In genomic region chr4:126583509-126583908, GRCh38 we compare ENCODE assay signal across 11 cellular contexts.
DNase-seq lines count a peak whose midpoint lies in the region; FAIRE-seq and TF ChIP-seq lines count a peak whose summit lies in the region.
"Had no signal": no experiment of that assay in that cellular context is flagged by ENCODE, and none has a peak within 500 bp of the region (broad histone marks: within the 10 kb centered on the region; RNA-seq: fewer than 3 reads in every experiment).

No MANE protein-coding gene starts in this region.

- no peaks in the 10 kb centered on the region for H3K79me2 ChIP-seq in osteoblast (ENCODE audit: insufficient read depth, low read length)

- no peak overlapping the region for H3K4me2 ChIP-seq in osteoblast (ENCODE audit: insufficient read depth, low read length)

- no peak overlapping the region for H3K27ac ChIP-seq in osteoblast (ENCODE audit: low read depth, low read length)
- H3K27ac ChIP-seq in uterus = no peak overlapping the region

- DNase-seq in NCI-H2171 treated with DMSO at 0.1 percent for 48 hours (lab: John Stamatoyannopoulos, UW) (peak; percentile 29), NCI-H2171 (lab: John Stamatoyannopoulos, UW) (no peak), NB4 (ENCODE audit: low read depth) (peak; percentile 31), cardiac fibroblast (ENCODE audit: low read depth in 2 of 2) (peak; percentile 12 to 43), osteoblast (ENCODE audit: insufficient read length, low spot score, missing footprints) (no peak), GM19239 (ENCODE audit: insufficient read length, low spot score) (no peak), HuH-7 (ENCODE audit: low spot score) (no peak), uterus (no peak)
- DNase-seq: activated naive CD4-positive, alpha-beta T cell treated with Interleukin-2 at 50 U/mL for 16 hours; NCI-H1092 treated with DMSO at 0.1 percent for 48 hours; nucleus accumbens had no signal

- no peaks in the 10 kb centered on the region for H3K36me3 ChIP-seq in osteoblast (ENCODE audit: insufficient read depth, low read length)
- H3K36me3 ChIP-seq in uterus = no peaks in the 10 kb centered on the region

- H3K9me3 ChIP-seq in osteoblast (ENCODE audit: low read depth, low read length) = no peaks in the 10 kb centered on the region
- H3K9me3 ChIP-seq in uterus = no peaks in the 10 kb centered on the region

- no peaks in the 10 kb centered on the region for H3K4me1 ChIP-seq in osteoblast (ENCODE audit: insufficient read depth, low read length)
- no peaks in the 10 kb centered on the region for H3K4me1 ChIP-seq in uterus

- no peak overlapping the region for H2AFZ ChIP-seq in osteoblast (ENCODE audit: low read length)

- no peak overlapping the region for H3K4me3 ChIP-seq in NB4 (ENCODE audit: low read depth, low read length)
- no peak overlapping the region for H3K4me3 ChIP-seq in cardiac fibroblast (replicated peaks in 1 of 2; ENCODE audit: low read depth in 2 of 2, low read length in 2 of 2)
- no peak overlapping the region for H3K4me3 ChIP-seq in osteoblast (ENCODE audit: insufficient read depth, low read length)
- no peak overlapping the region for H3K4me3 ChIP-seq in uterus

- TF ChIP-seq CTCF in NB4 (IDR thresholded peaks at IDR 0.05; ENCODE audit: low read depth, low read length) = peak; percentile 16
- TF ChIP-seq CTCF in cardiac fibroblast (IDR thresholded peaks at IDR 0.05; ENCODE audit: low read depth, low read length) = peak; percentile 45
- peak; percentile 19 for TF ChIP-seq CTCF in osteoblast (IDR thresholded peaks at IDR 0.05; ENCODE audit: extremely low read depth, low read depth, low read length)
- TF ChIP-seq CTCF in uterus (IDR thresholded peaks at IDR 0.05) = no peak

- FAIRE-seq in GM19239 (lab: Jason Lieb, UNC) = no peak

- no peaks in the 10 kb centered on the region for H3K27me3 ChIP-seq in osteoblast (ENCODE audit: insufficient read depth, low read length)
- no peaks in the 10 kb centered on the region for H3K27me3 ChIP-seq in uterus

- H4K20me1 ChIP-seq in osteoblast (ENCODE audit: insufficient read depth, low read length) = no peaks in the 10 kb centered on the region

- TF ChIP-seq POLR2A in NB4 (IDR thresholded peaks at IDR 0.05; ENCODE audit: extremely low read depth, insufficient read length) = no peak
- TF ChIP-seq POLR2A in uterus (IDR thresholded peaks at IDR 0.05) = no peak

- intact Hi-C loops in uterus (cut with DNase I; ENCODE audit: low total_unique reads) = no loop called here

Comparison
In these comparisons a context has a peak if more than half of its experiments do, and no peak if none do; other contexts are left out.
1. DNase-seq: peak in NCI-H2171 treated with DMSO at 0.1 percent for 48 hours (single experiment), NB4 (single experiment) and cardiac fibroblast (2 of 2); none in NCI-H2171 (single experiment), osteoblast (single experiment), GM19239 (single experiment), HuH-7 (single experiment) and uterus (0 of 2).
2. CTCF ChIP-seq: peak in NB4 (single experiment), cardiac fibroblast (single experiment) and osteoblast (single experiment); none in uterus (0 of 4).